8 cellular contexts compared by ENCODE assay signal in the genomic region with DNA sequence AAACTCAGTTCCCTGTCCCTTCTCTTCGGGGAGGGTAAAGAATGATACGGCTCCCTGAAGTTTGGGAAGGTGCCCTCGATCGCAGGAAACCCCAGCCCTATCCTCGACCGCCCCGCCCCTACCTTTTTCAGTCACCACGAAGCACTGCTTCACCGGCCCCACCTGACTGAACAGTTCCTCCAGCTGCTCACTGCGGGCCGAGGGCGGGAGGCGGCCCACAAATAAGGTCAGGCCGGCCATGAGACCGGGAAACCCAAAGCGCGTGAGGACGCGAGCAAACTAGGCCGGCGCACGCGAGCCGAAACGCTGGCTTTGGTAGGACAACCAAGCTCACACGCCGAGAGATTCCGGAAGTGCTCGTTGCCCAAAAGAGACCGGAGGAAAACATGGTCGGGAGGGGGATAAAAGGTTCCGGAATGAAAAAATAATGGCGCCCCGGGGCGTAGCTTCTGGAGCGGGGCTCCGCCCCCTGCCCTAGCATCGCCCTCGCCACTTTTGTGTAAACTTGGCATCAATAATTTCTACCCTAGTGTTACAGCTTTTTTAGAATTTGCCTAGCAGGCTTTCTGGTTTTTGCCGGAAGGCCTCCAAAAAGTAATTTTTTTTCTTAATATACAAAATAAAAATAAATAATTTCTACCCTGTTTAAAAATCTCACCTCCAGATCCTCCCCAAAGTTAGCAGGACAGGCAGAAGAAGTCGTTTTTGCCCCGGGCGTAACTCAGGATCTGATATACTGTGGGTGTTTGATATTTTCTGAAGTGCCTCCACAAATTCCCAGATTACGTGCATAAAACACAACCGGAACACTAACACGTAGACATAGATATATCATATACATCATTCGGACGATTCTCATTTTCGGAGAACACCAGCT. TPM values are rescaled to one million over a fixed set of nuclear protein-coding genes. Genes with fewer than 3 reads are reported as not detected.
DNase-seq lines count a peak whose midpoint lies in the region; ATAC-seq and TF ChIP-seq lines count a peak whose summit lies in the region.

A gene with protein sequence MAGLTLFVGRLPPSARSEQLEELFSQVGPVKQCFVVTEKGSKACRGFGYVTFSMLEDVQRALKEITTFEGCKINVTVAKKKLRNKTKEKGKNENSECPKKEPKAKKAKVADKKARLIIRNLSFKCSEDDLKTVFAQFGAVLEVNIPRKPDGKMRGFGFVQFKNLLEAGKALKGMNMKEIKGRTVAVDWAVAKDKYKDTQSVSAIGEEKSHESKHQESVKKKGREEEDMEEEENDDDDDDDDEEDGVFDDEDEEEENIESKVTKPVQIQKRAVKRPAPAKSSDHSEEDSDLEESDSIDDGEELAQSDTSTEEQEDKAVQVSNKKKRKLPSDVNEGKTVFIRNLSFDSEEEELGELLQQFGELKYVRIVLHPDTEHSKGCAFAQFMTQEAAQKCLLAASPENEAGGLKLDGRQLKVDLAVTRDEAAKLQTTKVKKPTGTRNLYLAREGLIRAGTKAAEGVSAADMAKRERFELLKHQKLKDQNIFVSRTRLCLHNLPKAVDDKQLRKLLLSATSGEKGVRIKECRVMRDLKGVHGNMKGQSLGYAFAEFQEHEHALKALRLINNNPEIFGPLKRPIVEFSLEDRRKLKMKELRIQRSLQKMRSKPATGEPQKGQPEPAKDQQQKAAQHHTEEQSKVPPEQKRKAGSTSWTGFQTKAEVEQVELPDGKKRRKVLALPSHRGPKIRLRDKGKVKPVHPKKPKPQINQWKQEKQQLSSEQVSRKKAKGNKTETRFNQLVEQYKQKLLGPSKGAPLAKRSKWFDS (minus strand): TSS at position 355 of the 877 bp plus-strand sequence. CDS start 115 bp downstream, at position 240.

- H3K4me1 Mint-ChIP-seq in chondrocyte (ENCODE audit: low read depth), result peaks cover 20% of the 10 kb centered on the region

- peak; percentile 87 for DNase-seq in Ammon's horn (ENCODE audit: low spot score)
- peak; percentile 92 for DNase-seq in NCI-H460 (ENCODE audit: extremely low read depth, low read depth)
- DNase-seq in activated CD4-positive, alpha-beta T cell treated with anti-CD3 and anti-CD28 coated beads for 24 hours (ENCODE audit: low read depth in 2 of 2), result peak; percentile 65 to 72
- DNase-seq in chondrocyte (ENCODE audit: low spot score), result no peak
- DNase-seq in kidney glomerular epithelial cell (lab: John Stamatoyannopoulos, UW), result peak; percentile 82
- DNase-seq in stimulated activated CD4-positive, alpha-beta T cell treated with anti-CD3 and anti-CD28 coated beads, Interleukin-15, amount 100 ng/mL, for 48 hours (ENCODE audit: low read depth in 2 of 2), result peak; percentile 77 to 82

- peak within 1 kb of the TSS; percentile 91 for H3K4me3 Mint-ChIP-seq in chondrocyte (ENCODE audit: unreplicated experiment)

- H3K27me3 Mint-ChIP-seq in chondrocyte (ENCODE audit: low read depth), result peaks cover 4% of the 10 kb centered on the region

- H3K27ac Mint-ChIP-seq in chondrocyte (ENCODE audit: unreplicated experiment), result peak within 1 kb of the TSS; percentile 98

- no peaks in the 10 kb centered on the region for H3K36me3 Mint-ChIP-seq in chondrocyte (ENCODE audit: low read depth)

- no peaks in the 10 kb centered on the region for H3K9me3 Mint-ChIP-seq in chondrocyte (ENCODE audit: low read depth)

- ATAC-seq in GM19043 (IDR thresholded peaks at IDR 0.05; ENCODE audit: low read depth, unreplicated experiment) (peak; percentile 95), HG03354 (IDR thresholded peaks at IDR 0.05; ENCODE audit: poor library complexity, severe bottlenecking, unreplicated experiment) (peak; percentile 96)

- peak; percentile 14 for TF ChIP-seq CTCF in chondrocyte (IDR thresholded peaks at IDR 0.05)

RNA-seq across cellular contexts. Expression of the gene that starts here (rescaled TPM):
- total RNA-seq in NCI-H460 (2014; rRNA removed; shearing (Covaris generic)), result 30.0 and 31.0 TPM in 2 replicates
- polyA plus RNA-seq in NCI-H460 (2014; cell fraction: nucleus; rRNA removed), result 38.4 and 76.8 TPM in 2 replicates
- total RNA-seq in chondrocyte, result 32.2 to 49.7 TPM (median 35.2 TPM) in 3 replicates
